In genomic region chr4:83535945-83536648, GRCh38 we compare ENCODE assay signal across 1 cellular context.
TF ChIP-seq lines count a peak whose summit lies in the region.

GPAT3 (plus strand) TSS chr4:83536108; CDS start chr4:83536623, 515 bp downstream.

TF ChIP-seq in K562, 482 proteins besides CTCF, POLR2A, EP300 and RAD21 (continued from another document):
- TF ChIP-seq, protein P1, sequence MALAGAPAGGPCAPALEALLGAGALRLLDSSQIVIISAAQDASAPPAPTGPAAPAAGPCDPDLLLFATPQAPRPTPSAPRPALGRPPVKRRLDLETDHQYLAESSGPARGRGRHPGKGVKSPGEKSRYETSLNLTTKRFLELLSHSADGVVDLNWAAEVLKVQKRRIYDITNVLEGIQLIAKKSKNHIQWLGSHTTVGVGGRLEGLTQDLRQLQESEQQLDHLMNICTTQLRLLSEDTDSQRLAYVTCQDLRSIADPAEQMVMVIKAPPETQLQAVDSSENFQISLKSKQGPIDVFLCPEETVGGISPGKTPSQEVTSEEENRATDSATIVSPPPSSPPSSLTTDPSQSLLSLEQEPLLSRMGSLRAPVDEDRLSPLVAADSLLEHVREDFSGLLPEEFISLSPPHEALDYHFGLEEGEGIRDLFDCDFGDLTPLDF (CRISPR knock-in tag; IDR thresholded peaks at IDR 0.05): 0 out of 2 replicates have a peak, but pooled peaks have one; percentile 23
- TF ChIP-seq ZNF277 (CRISPR knock-in tag; IDR thresholded peaks at IDR 0.05; ENCODE audit: borderline replicate concordance) (no peak), CBX1 (IDR thresholded peaks at IDR 0.05; ENCODE audit: low read depth) (peak; percentile 87; the same call in 1 of the 2 replicates), SMARCE1 (IDR thresholded peaks at IDR 0.05) (peak; percentile 68; the same call in 1 of the 2 replicates), C11orf30 (IDR thresholded peaks at IDR 0.05; ENCODE audit: low read depth) (peak; percentile 46; the same call in 1 of the 2 replicates), ZBTB11 (CRISPR knock-in tag; IDR thresholded peaks at IDR 0.05) (0 out of 6 replicates have a peak, but pooled peaks of 1 of the 3 experiments have one; percentile 14), GABPB1 (CRISPR knock-in tag; IDR thresholded peaks at IDR 0.05) (0 out of 2 replicates have a peak, but pooled peaks have one; percentile 13), MTA1 (IDR thresholded peaks at IDR 0.05; ENCODE audit: borderline replicate concordance) (no peak), CHCHD3 (CRISPR knock-in tag; IDR thresholded peaks at IDR 0.05) (no peak), CBFA2T3 (IDR thresholded peaks at IDR 0.05) (peak; percentile 14; the same call in 1 of the 2 replicates), NR2C2 (CRISPR knock-in tag; IDR thresholded peaks at IDR 0.05) (no peak), NR2C2 (tag; IDR thresholded peaks at IDR 0.05) (no peak), CBX3 (IDR thresholded peaks at IDR 0.05; ENCODE audit: borderline replicate concordance in 1 of 2, low read length in 2 of 2) (0 out of 3 replicates have a peak, but pooled peaks of 1 of the 2 experiments have one; percentile 18), ZNF217 (CRISPR knock-in tag; IDR thresholded peaks at IDR 0.05) (no peak), ZNF347 (CRISPR knock-in tag; IDR thresholded peaks at IDR 0.05; ENCODE audit: low read depth) (no peak), JUNB (CRISPR knock-in tag; conservative IDR thresholded peaks at IDR 0.05) (peak; percentile 30; the same call in 1 of the 2 replicates), BCOR (IDR thresholded peaks at IDR 0.05) (peak; percentile 36; the same call in 1 of the 2 replicates), CXXC5 (CRISPR knock-in tag; IDR thresholded peaks at IDR 0.05) (peak; percentile 48; the same call in 1 of the 2 replicates), ZBTB1 (CRISPR knock-in tag; IDR thresholded peaks at IDR 0.05; ENCODE audit: borderline replicate concordance, low read depth) (0 out of 2 replicates have a peak, but pooled peaks have one; percentile 18), HMG20B (CRISPR knock-in tag; IDR thresholded peaks at IDR 0.05) (no peak)
- TF ChIP-seq, protein P2, sequence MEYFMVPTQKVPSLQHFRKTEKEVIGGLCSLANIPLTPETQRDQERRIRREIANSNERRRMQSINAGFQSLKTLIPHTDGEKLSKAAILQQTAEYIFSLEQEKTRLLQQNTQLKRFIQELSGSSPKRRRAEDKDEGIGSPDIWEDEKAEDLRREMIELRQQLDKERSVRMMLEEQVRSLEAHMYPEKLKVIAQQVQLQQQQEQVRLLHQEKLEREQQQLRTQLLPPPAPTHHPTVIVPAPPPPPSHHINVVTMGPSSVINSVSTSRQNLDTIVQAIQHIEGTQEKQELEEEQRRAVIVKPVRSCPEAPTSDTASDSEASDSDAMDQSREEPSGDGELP (CRISPR knock-in tag; IDR thresholded peaks at IDR 0.05; ENCODE audit: borderline replicate concordance): peak; percentile 42; the same call in 1 of the 2 replicates
